In genomic region chr16:21116148-21116693, GRCh38 we compare ENCODE assay signal across 1 cellular context.
TF ChIP-seq lines count a peak whose summit lies in the region.

No MANE protein-coding gene starts in this region.

TF ChIP-seq in IMR-90, 13 proteins besides CTCF, POLR2A, EP300 and RAD21 (continued from another document):
- TF ChIP-seq BHLHE40 (IDR thresholded peaks at IDR 0.05; ENCODE audit: low read depth, low read length) (no peak), SMC3 (IDR thresholded peaks at IDR 0.05; ENCODE audit: low read depth, low read length) (no peak), ELK1 (IDR thresholded peaks at IDR 0.05; ENCODE audit: borderline replicate concordance, low read depth, low read length) (no peak), NFE2L2 (IDR thresholded peaks at IDR 0.05; ENCODE audit: low read depth, low read length) (no peak), CEBPB (IDR thresholded peaks at IDR 0.05; ENCODE audit: low read depth, low read length) (no peak), MAZ (IDR thresholded peaks at IDR 0.05; ENCODE audit: borderline replicate concordance, low read depth, low read length) (no peak), USF2 (IDR thresholded peaks at IDR 0.05; ENCODE audit: low read depth, low read length) (no peak), RCOR1 (IDR thresholded peaks at IDR 0.05; ENCODE audit: insufficient replicate concordance, low read length) (no peak)
TF ChIP-seq in IMR-90: peak in this region for 0.
